In the genomic region with DNA sequence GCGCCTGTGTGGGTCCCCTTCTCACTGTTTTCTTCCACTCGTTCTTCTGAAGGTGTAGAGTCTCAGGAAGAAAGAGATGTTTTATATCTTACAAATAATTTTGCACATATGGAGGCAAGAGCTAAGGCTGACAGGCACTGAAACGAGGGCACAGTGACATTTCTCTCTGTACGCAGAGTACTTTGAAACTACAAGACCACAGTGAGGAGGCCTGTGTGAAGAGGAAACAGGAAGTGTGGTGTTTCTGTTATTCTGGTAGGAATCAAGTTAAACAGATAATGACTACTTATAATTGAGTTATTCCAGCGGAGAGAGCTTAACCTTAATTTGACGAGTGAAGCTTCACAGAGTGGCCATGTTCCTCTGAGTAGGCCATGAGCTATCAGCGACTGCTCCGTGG, we compare ENCODE assay signal across 15 cellular contexts. TPM values are rescaled to one million over a fixed set of nuclear protein-coding genes. Genes with fewer than 3 reads are reported as not detected.
DNase-seq lines count a peak whose midpoint lies in the region; TF ChIP-seq lines count a peak whose summit lies in the region.
"Had no signal": no experiment of that assay in that cellular context is flagged by ENCODE, and none has a peak within 500 bp of the region (broad histone marks: within the 10 kb centered on the region; RNA-seq: fewer than 3 reads in every experiment).

No MANE protein-coding gene starts in this region.

- H3K4me2 ChIP-seq in BLaER1 = peak overlapping the region; percentile 86
- no peak overlapping the region for H3K4me2 ChIP-seq in neural cell (ENCODE audit: low read length)

- DNase-seq in Jurkat, Clone E6-1 (ENCODE audit: low read depth, low spot score) = peak; percentile 59
- DNase-seq in SK-N-MC (ENCODE audit: low read depth, low spot score) (no peak), A172 (ENCODE audit: low spot score) (no peak), hypothalamus (lab: John Stamatoyannopoulos, UW) (no peak), prostate gland (ENCODE audit: low spot score) (no peak)
- DNase-seq: ACHN; Calu3; CD8-positive, alpha-beta T cell; DMS53; GM23248; HCEC 1CT; KG1 had no signal

- WGBS in prostate gland = 79% methylated on average over 8 of the region's 8 CpGs

- peaks cover 7% of the 10 kb centered on the region; the same call in 1 of the 2 replicates for H4K20me1 ChIP-seq in BLaER1
- H4K20me1 ChIP-seq in neural cell (ENCODE audit: insufficient read depth) = peaks cover 3% of the 10 kb centered on the region

- TF ChIP-seq RAD21 in neural cell (conservative IDR thresholded peaks at IDR 0.05) = no peak

- no peak overlapping the region for H2AFZ ChIP-seq in neural cell (ENCODE audit: low read depth, low read length)
- H2AFZ ChIP-seq: GM23248 had no signal

- H3K36me3 ChIP-seq in BLaER1 = peaks cover 9% of the 10 kb centered on the region; the same call in 1 of the 2 replicates
- peaks cover 5% of the 10 kb centered on the region; the same call in 1 of the 2 replicates for H3K36me3 ChIP-seq in SK-N-MC (ENCODE audit: insufficient read depth, low read length)
- peaks cover 6% of the 10 kb centered on the region for H3K36me3 ChIP-seq in neural cell (ENCODE audit: insufficient read depth, low read length)
- no peaks in the 10 kb centered on the region for H3K36me3 ChIP-seq in prostate gland

- peaks cover 30% of the 10 kb centered on the region for H3K79me2 ChIP-seq in neural cell (replicated peaks; ENCODE audit: insufficient read depth, low read length)

- peaks cover 42% of the 10 kb centered on the region for H3K27me3 ChIP-seq in BLaER1
- no peaks in the 10 kb centered on the region for H3K27me3 ChIP-seq in neural cell (ENCODE audit: insufficient read depth, low read depth, low read length)
- H3K27me3 ChIP-seq in prostate gland (replicated peaks; ENCODE audit: insufficient read depth) = no peaks in the 10 kb centered on the region

- TF ChIP-seq EP300 in neural cell (conservative IDR thresholded peaks at IDR 0.05; ENCODE audit: poor library complexity, severe bottlenecking) = no peak

- TF ChIP-seq POLR2A in prostate gland (IDR thresholded peaks at IDR 0.05) = no peak

- intact Hi-C loops in prostate gland (cut with DNase I) = no loop called here

- TF ChIP-seq CTCF in neural cell (IDR thresholded peaks at IDR 0.05; ENCODE audit: poor library complexity, severe bottlenecking) (no peak), prostate gland (IDR thresholded peaks at IDR 0.05) (no peak)

- H3K9ac ChIP-seq in BLaER1 (peak overlapping the region; percentile 40; the same call in 1 of the 2 replicates), SK-N-MC (ENCODE audit: insufficient read length) (no peak overlapping the region), neural cell (ENCODE audit: low read length) (no peak overlapping the region)
- H3K9ac ChIP-seq: GM23248 had no signal

- H3K27ac ChIP-seq in BLaER1 = peak overlapping the region; percentile 57
- no peak overlapping the region for H3K27ac ChIP-seq in SK-N-MC
- H3K27ac ChIP-seq in neural cell (ENCODE audit: low read length) = no peak overlapping the region
- H3K27ac ChIP-seq in prostate gland = no peak overlapping the region
- H3K27ac ChIP-seq: GM23248 had no signal

- H3F3A ChIP-seq in neural cell (ENCODE audit: insufficient read depth, low read length, poor library complexity, severe bottlenecking) = no peaks in the 10 kb centered on the region

- H3K9me3 ChIP-seq in BLaER1 (peaks cover 11% of the 10 kb centered on the region; the same call in 1 of the 2 replicates), SK-N-MC (ENCODE audit: low read depth, low read length) (no peaks in the 10 kb centered on the region), neural cell (ENCODE audit: low read length) (no peaks in the 10 kb centered on the region), prostate gland (no peaks in the 10 kb centered on the region)

- H3K4me1 ChIP-seq in BLaER1 (peaks cover 40% of the 10 kb centered on the region), prostate gland (replicated peaks) (no peaks in the 10 kb centered on the region)

- peak overlapping the region; percentile 27 for H3K4me3 ChIP-seq in BLaER1
- H3K4me3 ChIP-seq in Jurkat, Clone E6-1 (ENCODE audit: low read length) = peak overlapping the region; percentile 2
- 0 out of 2 replicates have a peak overlapping the region, but pooled peaks have one; percentile 17 for H3K4me3 ChIP-seq in SK-N-MC
- H3K4me3 ChIP-seq in neural cell (ENCODE audit: low read length) = peak overlapping the region; percentile 78
- H3K4me3 ChIP-seq in prostate gland = no peak overlapping the region
- H3K4me3 ChIP-seq: GM23248 had no signal

- H3K9me2 ChIP-seq in neural cell (ENCODE audit: insufficient read depth, low read length) = no peaks in the 10 kb centered on the region

TF ChIP-seq in neural cell, 6 proteins besides CTCF, POLR2A, EP300 and RAD21:
- TF ChIP-seq TAF1 (IDR thresholded peaks at IDR 0.05; ENCODE audit: low read depth) (no peak), MXI1 (conservative IDR thresholded peaks at IDR 0.05; ENCODE audit: poor library complexity, severe bottlenecking) (no peak), POLR2AphosphoS5 (IDR thresholded peaks at IDR 0.05) (no peak), EZH2 (IDR thresholded peaks at IDR 0.05; ENCODE audit: borderline replicate concordance, insufficient read depth, low read length, poor library complexity, severe bottlenecking) (no peak), SMC3 (conservative IDR thresholded peaks at IDR 0.05; ENCODE audit: poor library complexity) (no peak)
- TF ChIP-seq, protein P1, sequence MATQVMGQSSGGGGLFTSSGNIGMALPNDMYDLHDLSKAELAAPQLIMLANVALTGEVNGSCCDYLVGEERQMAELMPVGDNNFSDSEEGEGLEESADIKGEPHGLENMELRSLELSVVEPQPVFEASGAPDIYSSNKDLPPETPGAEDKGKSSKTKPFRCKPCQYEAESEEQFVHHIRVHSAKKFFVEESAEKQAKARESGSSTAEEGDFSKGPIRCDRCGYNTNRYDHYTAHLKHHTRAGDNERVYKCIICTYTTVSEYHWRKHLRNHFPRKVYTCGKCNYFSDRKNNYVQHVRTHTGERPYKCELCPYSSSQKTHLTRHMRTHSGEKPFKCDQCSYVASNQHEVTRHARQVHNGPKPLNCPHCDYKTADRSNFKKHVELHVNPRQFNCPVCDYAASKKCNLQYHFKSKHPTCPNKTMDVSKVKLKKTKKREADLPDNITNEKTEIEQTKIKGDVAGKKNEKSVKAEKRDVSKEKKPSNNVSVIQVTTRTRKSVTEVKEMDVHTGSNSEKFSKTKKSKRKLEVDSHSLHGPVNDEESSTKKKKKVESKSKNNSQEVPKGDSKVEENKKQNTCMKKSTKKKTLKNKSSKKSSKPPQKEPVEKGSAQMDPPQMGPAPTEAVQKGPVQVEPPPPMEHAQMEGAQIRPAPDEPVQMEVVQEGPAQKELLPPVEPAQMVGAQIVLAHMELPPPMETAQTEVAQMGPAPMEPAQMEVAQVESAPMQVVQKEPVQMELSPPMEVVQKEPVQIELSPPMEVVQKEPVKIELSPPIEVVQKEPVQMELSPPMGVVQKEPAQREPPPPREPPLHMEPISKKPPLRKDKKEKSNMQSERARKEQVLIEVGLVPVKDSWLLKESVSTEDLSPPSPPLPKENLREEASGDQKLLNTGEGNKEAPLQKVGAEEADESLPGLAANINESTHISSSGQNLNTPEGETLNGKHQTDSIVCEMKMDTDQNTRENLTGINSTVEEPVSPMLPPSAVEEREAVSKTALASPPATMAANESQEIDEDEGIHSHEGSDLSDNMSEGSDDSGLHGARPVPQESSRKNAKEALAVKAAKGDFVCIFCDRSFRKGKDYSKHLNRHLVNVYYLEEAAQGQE (IDR thresholded peaks at IDR 0.05; ENCODE audit: borderline replicate concordance) = no peak
TF ChIP-seq in neural cell: peak in this region for 0.

RNA-seq across cellular contexts. Expression of gene CDH4, which starts 4.8 kb away (rescaled TPM):
- polyA plus RNA-seq in Jurkat, Clone E6-1 (2012; ENCODE audit: insufficient read depth, insufficient read length) = 3.8 TPM
- polyA plus RNA-seq in neural cell = 24.6 and 32.0 TPM in 2 replicates
- polyA minus RNA-seq in neural cell = 72.0 and 80.8 TPM in 2 replicates
- total RNA-seq in A172 (2014; rRNA removed; shearing (Covaris generic)) = 2.6 and 5.5 TPM in 2 replicates
- total RNA-seq in prostate gland = 1 to 10 TPM in 1 of 2 donors, under 1 TPM in 1; 0.05 to 2.2 TPM
- total RNA-seq: Calu3 had no signal
- polyA plus RNA-seq: IgD-negative memory B cell had no signal

Comparison
In these comparisons a context has a peak if more than half of its experiments do, and no peak if none do; other contexts are left out.
1. H3K4me3 ChIP-seq: peak in BLaER1 (single experiment), Jurkat, Clone E6-1 (single experiment), SK-N-MC (single experiment) and neural cell (single experiment); none in prostate gland (0 of 2).